18 cellular contexts compared by ENCODE assay signal in the genomic region with DNA sequence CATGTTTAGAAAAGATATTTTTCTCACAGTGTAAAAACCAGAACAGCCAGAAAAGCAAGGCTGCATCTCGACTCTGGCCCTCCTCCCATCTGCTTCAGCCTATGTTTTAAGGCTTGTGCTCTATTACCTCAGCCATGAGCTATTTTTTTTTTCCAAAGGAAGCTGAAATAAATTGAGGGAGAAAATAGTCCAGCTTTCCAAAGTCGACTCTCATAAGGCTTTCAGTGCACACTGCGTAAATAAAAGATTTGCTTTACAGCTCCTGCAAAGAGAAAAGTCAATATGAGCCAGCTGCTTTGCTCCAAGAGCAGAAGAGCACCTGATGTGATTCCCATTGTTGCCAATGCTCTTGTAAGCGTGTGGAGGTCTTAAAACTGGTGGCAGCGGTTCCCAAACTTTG. TPM values are rescaled to one million over a fixed set of nuclear protein-coding genes. Genes with fewer than 3 reads are reported as not detected.
A peak's percentile ranks its signal among the peaks of the same experiment; 100 is the strongest.
DNase-seq lines count a peak whose midpoint lies in the region; ATAC-seq, FAIRE-seq and TF ChIP-seq lines count a peak whose summit lies in the region.
"Had no signal": no experiment of that assay in that cellular context is flagged by ENCODE, and none has a peak within 500 bp of the region (broad histone marks: within the 10 kb centered on the region; RNA-seq: fewer than 3 reads in every experiment).

No MANE protein-coding gene starts in this region.

- DNase-seq in DMS79 treated with DMSO at 0.1 percent for 48 hours (lab: John Stamatoyannopoulos, UW) (peak; percentile 6), DMS79 (lab: John Stamatoyannopoulos, UW) (no peak), NCI-H2081 treated with DMSO at 0.1 percent for 48 hours (lab: John Stamatoyannopoulos, UW) (peak; percentile 58), fibroblast of the aortic adventitia (ENCODE audit: low read depth) (peak; percentile 10), small intestine (peak; percentile 18), nephron progenitor cell (no peak)
- no peak for DNase-seq in activated CD4-positive, alpha-beta T cell treated with anti-CD3 and anti-CD28 coated beads, Interleukin-2, amount 10 ng/mL, durations not matched to agents 7 days and 5 days
- DNase-seq: activated CD4-positive, alpha-beta T cell treated with anti-CD3 and anti-CD28 coated beads for 36 hours; activated naive CD8-positive, alpha-beta T cell treated with anti-CD3 and anti-CD28 coated beads, Interleukin-2, amount 50 U/mL, for 24 hours; kidney; posterior cingulate gyrus; tibial artery had no signal

- no peak overlapping the region for H3K27ac ChIP-seq in small intestine (ENCODE audit: low read depth in 1 of 2, low read length in 1 of 2)
- H3K27ac ChIP-seq: tibial artery had no signal

- no peak overlapping the region for H3K27ac Mint-ChIP-seq in nephron progenitor cell
- H3K27ac Mint-ChIP-seq in activated CD4-positive, alpha-beta T cell treated with anti-CD3 and anti-CD28 coated beads, Interleukin-2, amount 10 ng/mL, durations not matched to agents 7 days and 5 days: no peak overlapping the region
- H3K27ac Mint-ChIP-seq: activated CD4-positive, alpha-beta T cell treated with anti-CD3 and anti-CD28 coated beads for 36 hours; activated naive CD8-positive, alpha-beta T cell treated with anti-CD3 and anti-CD28 coated beads, Interleukin-2, amount 50 U/mL, for 24 hours; T-helper 2 cell treated with Interferon-gamma antibody and Interleukin-4, amounts not matched to agents 5 μg/mL and 100 μg/mL, for 36 hours had no signal

- POLR2A ChIA-PET in activated CD4-positive, alpha-beta T cell treated with anti-CD3 and anti-CD28 coated beads, Interleukin-2, amount 10 ng/mL, durations not matched to agents 7 days and 5 days (lab: Charles Lee): no interaction called here

- H3K4me3 ChIP-seq in fibroblast of the aortic adventitia (ENCODE audit: low read depth, low read length) (no peak overlapping the region), small intestine (ENCODE audit: low read depth in 1 of 2, low read length in 2 of 2) (no peak overlapping the region)
- H3K4me3 ChIP-seq: tibial artery had no signal

- no peak for FAIRE-seq in small intestine (lab: Jason Lieb, UNC)
- FAIRE-seq: GM19239, kidney had no signal

- no peak for ATAC-seq in GM19467 (IDR thresholded peaks at IDR 0.05; ENCODE audit: unreplicated experiment)
- ATAC-seq: activated CD4-positive, alpha-beta T cell treated with anti-CD3 and anti-CD28 coated beads for 36 hours; activated naive CD8-positive, alpha-beta T cell treated with anti-CD3 and anti-CD28 coated beads, Interleukin-2, amount 50 U/mL, for 24 hours had no signal

- no peaks in the 10 kb centered on the region for H3K9me3 Mint-ChIP-seq in nephron progenitor cell
- no peaks in the 10 kb centered on the region for H3K9me3 Mint-ChIP-seq in activated CD4-positive, alpha-beta T cell treated with anti-CD3 and anti-CD28 coated beads, Interleukin-2, amount 10 ng/mL, durations not matched to agents 7 days and 5 days
- H3K9me3 Mint-ChIP-seq: activated naive CD8-positive, alpha-beta T cell treated with anti-CD3 and anti-CD28 coated beads, Interleukin-2, amount 50 U/mL, for 24 hours; T-helper 2 cell treated with Interferon-gamma antibody and Interleukin-4, amounts not matched to agents 5 μg/mL and 100 μg/mL, for 36 hours had no signal

- H3K36me3 ChIP-seq in small intestine (ENCODE audit: control insufficient read depth in 2 of 2, insufficient read depth in 2 of 2, low read length in 2 of 2): no peaks in the 10 kb centered on the region
- H3K36me3 ChIP-seq: tibial artery had no signal

- H3K27me3 Mint-ChIP-seq in nephron progenitor cell (ENCODE audit: low read depth, poor library complexity): no peaks in the 10 kb centered on the region
- peaks cover 3% of the 10 kb centered on the region for H3K27me3 Mint-ChIP-seq in activated CD4-positive, alpha-beta T cell treated with anti-CD3 and anti-CD28 coated beads, Interleukin-2, amount 10 ng/mL, durations not matched to agents 7 days and 5 days

- WGBS in small intestine, 3 donors: 15 to 46% (median 36%) methylated on average over 5 of the region's 5 CpGs

- H3K4me3 Mint-ChIP-seq in nephron progenitor cell: no peak overlapping the region
- H3K4me3 Mint-ChIP-seq in activated CD4-positive, alpha-beta T cell treated with anti-CD3 and anti-CD28 coated beads, Interleukin-2, amount 10 ng/mL, durations not matched to agents 7 days and 5 days: no peak overlapping the region
- H3K4me3 Mint-ChIP-seq: activated CD4-positive, alpha-beta T cell treated with anti-CD3 and anti-CD28 coated beads for 36 hours; activated naive CD8-positive, alpha-beta T cell treated with anti-CD3 and anti-CD28 coated beads, Interleukin-2, amount 50 U/mL, for 24 hours; T-helper 2 cell treated with Interferon-gamma antibody and Interleukin-4, amounts not matched to agents 5 μg/mL and 100 μg/mL, for 36 hours had no signal

- CTCF ChIA-PET in activated CD4-positive, alpha-beta T cell treated with anti-CD3 and anti-CD28 coated beads, Interleukin-2, amount 10 ng/mL, durations not matched to agents 7 days and 5 days (lab: Charles Lee): no interaction called here

- no peaks in the 10 kb centered on the region for H3K27me3 ChIP-seq in small intestine (ENCODE audit: control insufficient read depth in 2 of 2, insufficient read depth in 2 of 2, low read length in 2 of 2)
- H3K27me3 ChIP-seq: tibial artery had no signal

- TF ChIP-seq CTCF in fibroblast of the aortic adventitia (IDR thresholded peaks at IDR 0.05; ENCODE audit: insufficient read depth, low read length): no peak
- TF ChIP-seq CTCF in nephron progenitor cell (IDR thresholded peaks at IDR 0.05): no peak

- no peaks in the 10 kb centered on the region for H3K4me1 ChIP-seq in small intestine (ENCODE audit: control insufficient read depth in 2 of 2, insufficient read depth in 1 of 2, low read depth in 1 of 2, low read length in 1 of 2)
- H3K4me1 ChIP-seq: tibial artery had no signal

- H3K36me3 Mint-ChIP-seq in nephron progenitor cell (ENCODE audit: low read depth): no peaks in the 10 kb centered on the region
- H3K36me3 Mint-ChIP-seq in activated CD4-positive, alpha-beta T cell treated with anti-CD3 and anti-CD28 coated beads, Interleukin-2, amount 10 ng/mL, durations not matched to agents 7 days and 5 days (ENCODE audit: low read depth): no peaks in the 10 kb centered on the region

- no peaks in the 10 kb centered on the region for H3K4me1 Mint-ChIP-seq in nephron progenitor cell
- no peaks in the 10 kb centered on the region for H3K4me1 Mint-ChIP-seq in activated CD4-positive, alpha-beta T cell treated with anti-CD3 and anti-CD28 coated beads, Interleukin-2, amount 10 ng/mL, durations not matched to agents 7 days and 5 days
- H3K4me1 Mint-ChIP-seq: activated CD4-positive, alpha-beta T cell treated with anti-CD3 and anti-CD28 coated beads for 36 hours; activated naive CD8-positive, alpha-beta T cell treated with anti-CD3 and anti-CD28 coated beads, Interleukin-2, amount 50 U/mL, for 24 hours had no signal

- H3K9me3 ChIP-seq in small intestine (ENCODE audit: control insufficient read depth, low read depth): no peaks in the 10 kb centered on the region
- H3K9me3 ChIP-seq: tibial artery had no signal

RNA-seq across cellular contexts. Expression of a gene that starts 26.7 kb away (rescaled TPM):
- not detected in 2 replicates for total RNA-seq in fibroblast of the aortic adventitia (ENCODE audit: low replicate concordance)
- polyA plus RNA-seq in small intestine: 1 to 10 TPM in 1 of 3 donors, under 1 TPM in 1, not detected in 1; 0.27 to 4.7 TPM
- total RNA-seq in activated CD4-positive, alpha-beta T cell treated with anti-CD3 and anti-CD28 coated beads, Interleukin-2, amount 10 ng/mL, durations not matched to agents 7 days and 5 days: not detected
- total RNA-seq: A172; activated CD4-positive, alpha-beta T cell treated with anti-CD3 and anti-CD28 coated beads for 36 hours; glomerular endothelial cell; HT-29 had no signal

RNA-seq across cellular contexts. Expression of a gene that starts 29.4 kb away (rescaled TPM):
- total RNA-seq in fibroblast of the aortic adventitia (ENCODE audit: low replicate concordance): 3.1 and 7.6 TPM in 2 replicates
- 10 to 100 TPM; 10.7 to 19.6 (median 11.9) TPM for polyA plus RNA-seq in small intestine
- total RNA-seq in activated CD4-positive, alpha-beta T cell treated with anti-CD3 and anti-CD28 coated beads, Interleukin-2, amount 10 ng/mL, durations not matched to agents 7 days and 5 days: 10 to 100 TPM; 18.2 to 23.6 TPM

RNA-seq across cellular contexts. Expression of a gene that starts 43.4 kb away (rescaled TPM):
- 11.2 and 18.9 TPM in 2 replicates for total RNA-seq in fibroblast of the aortic adventitia (ENCODE audit: low replicate concordance)
- polyA plus RNA-seq in small intestine: 1 to 10 TPM in 1 of 3 donors, under 1 TPM in 2; 0.45 to 3.2 (median 0.54) TPM
- total RNA-seq in activated CD4-positive, alpha-beta T cell treated with anti-CD3 and anti-CD28 coated beads, Interleukin-2, amount 10 ng/mL, durations not matched to agents 7 days and 5 days: 10 to 100 TPM; 10.9 to 12.8 TPM

Comparison
In these comparisons a context has a peak if more than half of its experiments do, and no peak if none do; other contexts are left out.
1. DNase-seq: peak in DMS79 treated with DMSO at 0.1 percent for 48 hours (single experiment), NCI-H2081 treated with DMSO at 0.1 percent for 48 hours (single experiment), fibroblast of the aortic adventitia (single experiment) and small intestine (single experiment); none in DMS79 (single experiment), nephron progenitor cell (single experiment) and activated CD4-positive, alpha-beta T cell treated with anti-CD3 and anti-CD28 coated beads, Interleukin-2, amount 10 ng/mL, durations not matched to agents 7 days and 5 days (single experiment).